Comparison of ENCODE assay signal across 8 cellular contexts in the genomic region with DNA sequence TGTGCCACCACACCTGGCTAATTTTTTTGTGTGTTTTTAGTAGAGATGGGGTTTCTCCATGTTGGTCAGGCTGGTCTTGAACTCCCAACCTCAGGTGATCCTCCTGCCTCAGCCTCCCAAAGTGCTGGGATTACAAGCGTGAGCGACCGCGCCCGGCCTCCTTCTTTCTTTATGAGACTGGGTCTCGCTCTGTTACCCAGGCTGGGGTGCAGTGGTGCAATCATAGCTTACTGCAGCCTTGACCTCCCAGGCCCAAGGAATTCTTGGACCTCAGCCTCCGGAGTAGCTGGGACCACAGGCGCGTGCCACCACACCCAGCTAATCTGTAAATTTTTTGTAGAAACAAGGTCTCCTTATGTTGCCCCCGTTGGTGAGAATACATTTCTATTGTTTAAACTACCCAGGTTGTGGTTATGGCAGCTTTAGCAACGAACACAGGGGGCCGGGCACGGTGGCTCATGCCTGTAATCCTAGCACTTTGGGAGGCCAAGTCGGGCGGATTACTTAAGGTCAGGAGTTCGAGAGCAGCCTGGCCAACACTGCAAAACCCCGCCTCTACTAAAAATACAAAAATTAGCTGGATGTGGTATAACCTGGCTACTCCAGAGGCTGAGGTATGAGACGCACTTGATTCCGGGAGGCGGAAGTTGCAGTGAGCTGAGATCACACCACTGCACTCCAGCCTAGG.
A peak's percentile ranks its signal among the peaks of the same experiment; 100 is the strongest.
DNase-seq lines count a peak whose midpoint lies in the region; ATAC-seq and TF ChIP-seq lines count a peak whose summit lies in the region.
"Not testable (repeated sequence)": the region's sequence is repeated elsewhere in the genome, so short reads cannot be mapped to it uniquely, and the experiment has no call there.

No MANE protein-coding gene starts in this region.

- peak overlapping the region; percentile 81; the same call in 1 of the 2 replicates for H3K9ac ChIP-seq in iPS-20b (ENCODE audit: low read depth, low read length)

- peak overlapping the region; percentile 83 to 91 for H3K27ac Mint-ChIP-seq in effector memory CD8-positive, alpha-beta T cell
- not testable (repeated sequence) for H3K27ac Mint-ChIP-seq in nephron progenitor cell

- CTCF ChIA-PET in RWPE1 (lab: Yijun Ruan, JAX): interaction anchor here (0.5 kb wide), 1 partner anchor 210 kb away, joined by 3 read pairs; no protein-coding TSS in a partner anchor

- peaks cover 13 to 21% of the 10 kb centered on the region in 2 donors for H3K4me1 Mint-ChIP-seq in effector memory CD8-positive, alpha-beta T cell (ENCODE audit: low read depth in 2 of 2)
- H3K4me1 Mint-ChIP-seq in nephron progenitor cell: peaks cover 60% of the 10 kb centered on the region

- H3K36me3 Mint-ChIP-seq in effector memory CD8-positive, alpha-beta T cell (ENCODE audit: insufficient read depth): peaks cover 10% of the 10 kb centered on the region
- not testable (repeated sequence) for H3K36me3 Mint-ChIP-seq in nephron progenitor cell (ENCODE audit: low read depth)

- H3K36me3 ChIP-seq in iPS-20b (ENCODE audit: insufficient read depth, low read depth, low read length): not testable (repeated sequence)

- H3K9me3 ChIP-seq in iPS-20b (ENCODE audit: insufficient read depth, low read depth, low read length): not testable (repeated sequence)

- H3K4me1 ChIP-seq in iPS-20b (ENCODE audit: insufficient read depth, low read length): not testable (repeated sequence)

- ATAC-seq in effector memory CD8-positive, alpha-beta T cell (replicated peaks): peak; percentile 20

- H3K27me3 Mint-ChIP-seq in effector memory CD8-positive, alpha-beta T cell: not testable (repeated sequence)
- H3K27me3 Mint-ChIP-seq in nephron progenitor cell (ENCODE audit: low read depth, poor library complexity): peaks cover 12% of the 10 kb centered on the region

- POLR2A ChIA-PET in RWPE1 (lab: Yijun Ruan, JAX; ENCODE audit: low non-redundant PET): interaction anchor here (0.6 kb wide), 1 partner anchor 22 kb away, joined by 4 read pairs; no protein-coding TSS in a partner anchor

- not testable (repeated sequence) for TF ChIP-seq CTCF in AG09309 (IDR thresholded peaks at IDR 0.05; ENCODE audit: control insufficient read depth, insufficient read depth, low read depth, low read length, missing control alignments); RWPE1 (conservative IDR thresholded peaks at IDR 0.05; ENCODE audit: low read depth); nephron progenitor cell (IDR thresholded peaks at IDR 0.05)

- not testable (repeated sequence) for H3K27me3 ChIP-seq in iPS-20b (ENCODE audit: insufficient read depth, low read length)

- not testable (repeated sequence) for H3K9me3 Mint-ChIP-seq in effector memory CD8-positive, alpha-beta T cell; nephron progenitor cell

- not testable (repeated sequence) for DNase-seq in AG09309 (ENCODE audit: low read depth); RWPE1 (ENCODE audit: low spot score); nephron progenitor cell
- peak; percentile 58 for DNase-seq in HK-2 (ENCODE audit: unreplicated experiment)
- peak; percentile 10 for DNase-seq in activated effector memory CD4-positive, alpha-beta T cell treated with Interleukin-2 at 50 U/mL for 16 hours
- peak in 1 of 3 experiments; percentile 13 for DNase-seq in effector memory CD8-positive, alpha-beta T cell
- DNase-seq in stimulated activated naive CD4-positive, alpha-beta T cell (lab: John Stamatoyannopoulos, UW): peak in 4 of 6 experiments; percentile 4 to 38 (median 12)

- H3K27ac ChIP-seq in RWPE1: peak overlapping the region; percentile 88
- not testable (repeated sequence) for H3K27ac ChIP-seq in iPS-20b (ENCODE audit: low read length)

- H3K4me3 Mint-ChIP-seq in effector memory CD8-positive, alpha-beta T cell: peak overlapping the region; percentile 86 to 89
- H3K4me3 Mint-ChIP-seq in nephron progenitor cell: peak overlapping the region; percentile 87

- H3K4me3 ChIP-seq in AG09309 (ENCODE audit: control insufficient read depth, low read depth, low read length) (peak overlapping the region; percentile 62), iPS-20b (ENCODE audit: low read length) (peak overlapping the region; percentile 76)
